In genomic region chr1:167820684-167821355, GRCh38 we compare ENCODE assay signal across 13 cellular contexts.
DNase-seq lines count a peak whose midpoint lies in the region; ATAC-seq and TF ChIP-seq lines count a peak whose summit lies in the region.
"Had no signal": no experiment of that assay in that cellular context is flagged by ENCODE, and none has a peak within 500 bp of the region (broad histone marks: within the 10 kb centered on the region; RNA-seq: fewer than 3 reads in every experiment).

No MANE protein-coding gene starts in this region.

- peak; percentile 56 for ATAC-seq in GM23338
- peak; percentile 27 for ATAC-seq in WTC11
- peak; percentile 62 for ATAC-seq in foreskin keratinocyte

- H3K4me1 Mint-ChIP-seq in GM23338 (peaks cover 24% of the 10 kb centered on the region), WTC11 (peaks cover 24% of the 10 kb centered on the region)
- peaks cover 11% of the 10 kb centered on the region for H3K4me1 Mint-ChIP-seq in activated CD4-positive, alpha-beta T cell treated with anti-CD3 and anti-CD28 coated beads, Interleukin-2, amount 10 ng/mL, durations not matched to agents 7 days and 5 days
- H3K4me1 Mint-ChIP-seq: brain had no signal

- H3K27me3 Mint-ChIP-seq in GM23338 (ENCODE audit: insufficient read depth, low read depth, poor library complexity) = peaks cover 6% of the 10 kb centered on the region
- H3K27me3 Mint-ChIP-seq in WTC11 (ENCODE audit: low read depth) = peaks cover 2% of the 10 kb centered on the region; the same call in 1 of the 2 replicates
- H3K27me3 Mint-ChIP-seq in activated CD4-positive, alpha-beta T cell treated with anti-CD3 and anti-CD28 coated beads, Interleukin-2, amount 10 ng/mL, durations not matched to agents 7 days and 5 days = peaks cover 6% of the 10 kb centered on the region
- H3K27me3 Mint-ChIP-seq: brain had no signal

- H3K27me3 ChIP-seq in GM23338 (ENCODE audit: insufficient read depth) = no peaks in the 10 kb centered on the region
- H3K27me3 ChIP-seq in foreskin keratinocyte = no peaks in the 10 kb centered on the region
- no peaks in the 10 kb centered on the region for H3K27me3 ChIP-seq in skeletal muscle tissue (ENCODE audit: control insufficient read depth in 3 of 3, insufficient read depth in 3 of 3, low read length in 3 of 3)

- H3K9me3 ChIP-seq in skeletal muscle tissue (ENCODE audit: control insufficient read depth in 3 of 3, low read length in 3 of 3) = no peaks in the 10 kb centered on the region

- peak overlapping the region in 2 of 3 donors; percentile 28 to 60 for H3K9ac ChIP-seq in skeletal muscle tissue (ENCODE audit: low read depth in 1 of 3, low read length in 3 of 3)

- no peaks in the 10 kb centered on the region for H3F3A ChIP-seq in GM23338 (replicated peaks; ENCODE audit: low read depth)

- H3K79me2 ChIP-seq in GM23338 (replicated peaks; ENCODE audit: insufficient read depth) = no peaks in the 10 kb centered on the region

- peak overlapping the region; percentile 38 for H3K4me3 ChIP-seq in GM23338
- peak overlapping the region in 1 of 3 donors; percentile 63 for H3K4me3 ChIP-seq in skeletal muscle tissue (ENCODE audit: low read length in 3 of 3)

- no peak for TF ChIP-seq CTCF in GM23338 (conservative IDR thresholded peaks at IDR 0.05; ENCODE audit: low read depth in 2 of 2)
- TF ChIP-seq CTCF in WTC11 (IDR thresholded peaks at IDR 0.05) = no peak
- no peak for TF ChIP-seq CTCF in foreskin keratinocyte (conservative IDR thresholded peaks at IDR 0.05)

- H3K9me2 ChIP-seq in GM23338 (ENCODE audit: insufficient read depth) = no peaks in the 10 kb centered on the region

- CTCF ChIA-PET in WTC11 (lab: Charles Lee) = interaction anchor here (0.6 to 1.8 kb wide), 3 partner anchors 18 to 415 kb away, joined by 3 to 10 read pairs (median 5); no protein-coding TSS in a partner anchor
- CTCF ChIA-PET in activated CD4-positive, alpha-beta T cell treated with anti-CD3 and anti-CD28 coated beads, Interleukin-2, amount 10 ng/mL, durations not matched to agents 7 days and 5 days (lab: Charles Lee) = interaction anchor here (1.4 kb wide), 1 partner anchor 9 kb away, joined by 3 read pairs; no protein-coding TSS in a partner anchor

- H3K27ac Mint-ChIP-seq in GM23338 (no peak overlapping the region), WTC11 (no peak overlapping the region)
- H3K27ac Mint-ChIP-seq in activated CD4-positive, alpha-beta T cell treated with anti-CD3 and anti-CD28 coated beads, Interleukin-2, amount 10 ng/mL, durations not matched to agents 7 days and 5 days = no peak overlapping the region
- H3K27ac Mint-ChIP-seq: activated T-cell treated with anti-CD3 and anti-CD28 coated beads, Interleukin-2, amount 50 U/mL, for 24 hours; naive B cell had no signal

- H4K20me1 ChIP-seq in GM23338 (replicated peaks; ENCODE audit: insufficient read depth) = no peaks in the 10 kb centered on the region

- 0 out of 2 replicates have a peak overlapping the region, but pooled peaks have one; percentile 5 for H2AFZ ChIP-seq in GM23338

- POLR2A ChIA-PET in WTC11 (lab: Charles Lee) = interaction anchor here (1.4 kb wide), 1 partner anchor 115 kb away, joined by 6 read pairs; no protein-coding TSS in a partner anchor
- POLR2A ChIA-PET in activated CD4-positive, alpha-beta T cell treated with anti-CD3 and anti-CD28 coated beads, Interleukin-2, amount 10 ng/mL, durations not matched to agents 7 days and 5 days (lab: Charles Lee) = no interaction called here

- no peak overlapping the region; the same call in 1 of the 2 replicates for H3K27ac ChIP-seq in GM23338 (ENCODE audit: low read depth)
- peak overlapping the region; percentile 32 for H3K27ac ChIP-seq in foreskin keratinocyte
- peak overlapping the region; percentile 79 for H3K27ac ChIP-seq in skeletal muscle tissue (ENCODE audit: low read depth, low read length)

- H3K4me1 ChIP-seq in GM23338 (ENCODE audit: insufficient read depth) (peaks cover 22% of the 10 kb centered on the region), foreskin keratinocyte (peaks cover 12% of the 10 kb centered on the region), skeletal muscle tissue (ENCODE audit: control insufficient read depth in 3 of 3, insufficient read depth in 3 of 3, low read length in 3 of 3) (peaks cover 0 to 4% (median 0%) of the 10 kb centered on the region in 3 donors)

- peaks cover 4% of the 10 kb centered on the region; the same call in 1 of the 3 replicates for H3K36me3 Mint-ChIP-seq in GM23338 (ENCODE audit: low read depth)
- H3K36me3 Mint-ChIP-seq in WTC11 = peaks cover 1% of the 10 kb centered on the region
- no peaks in the 10 kb centered on the region for H3K36me3 Mint-ChIP-seq in activated CD4-positive, alpha-beta T cell treated with anti-CD3 and anti-CD28 coated beads, Interleukin-2, amount 10 ng/mL, durations not matched to agents 7 days and 5 days (ENCODE audit: low read depth)
- H3K36me3 Mint-ChIP-seq: brain had no signal

- peak overlapping the region; percentile 61 for H3K4me2 ChIP-seq in GM23338

- H3K36me3 ChIP-seq in GM23338 (ENCODE audit: insufficient read depth) = no peaks in the 10 kb centered on the region
- no peaks in the 10 kb centered on the region for H3K36me3 ChIP-seq in skeletal muscle tissue (ENCODE audit: control insufficient read depth in 3 of 3, insufficient read depth in 3 of 3, low read length in 3 of 3)

- DNase-seq in GM23338 (ENCODE audit: low spot score) (peak; percentile 41), WTC11 (ENCODE audit: low spot score) (no peak), foreskin keratinocyte (peak; percentile 47 to 67), activated T-cell treated with anti-CD3 and anti-CD28 coated beads for 4 hours (no peak), SW480 (ENCODE audit: low spot score) (no peak)
- DNase-seq in stimulated activated CD4-positive, alpha-beta T cell treated with anti-CD3 and anti-CD28 coated beads, Interleukin-4, amount 100 ng/mL, for 1 hour = no peak
- DNase-seq in activated CD4-positive, alpha-beta T cell treated with anti-CD3 and anti-CD28 coated beads, Interleukin-2, amount 10 ng/mL, durations not matched to agents 7 days and 5 days = no peak
- DNase-seq: naive B cell, NCI-H345, SHP77 treated with DMSO at 0.1 percent for 48 hours had no signal

- H3K4me3 Mint-ChIP-seq in GM23338 (no peak overlapping the region), WTC11 (peak overlapping the region; percentile 31)
- no peak overlapping the region for H3K4me3 Mint-ChIP-seq in activated CD4-positive, alpha-beta T cell treated with anti-CD3 and anti-CD28 coated beads, Interleukin-2, amount 10 ng/mL, durations not matched to agents 7 days and 5 days

- H3K9me3 Mint-ChIP-seq in GM23338 (peaks cover 5% of the 10 kb centered on the region; the same call in 1 of the 3 replicates), WTC11 (peaks cover 2% of the 10 kb centered on the region)
- H3K9me3 Mint-ChIP-seq in activated CD4-positive, alpha-beta T cell treated with anti-CD3 and anti-CD28 coated beads, Interleukin-2, amount 10 ng/mL, durations not matched to agents 7 days and 5 days = peaks cover 2% of the 10 kb centered on the region

TF ChIP-seq in GM23338, 12 proteins besides CTCF, POLR2A, EP300 and RAD21 (continues in another document):
- no peak for TF ChIP-seq CREB1 (CRISPR knock-in tag; IDR thresholded peaks at IDR 0.05; ENCODE audit: low read depth)

TF ChIP-seq in WTC11, 78 proteins besides CTCF, POLR2A, EP300 and RAD21 (continues in another document):
- TF ChIP-seq TEAD1 (CRISPR knock-in tag; IDR thresholded peaks at IDR 0.05) (no peak), KAT7 (CRISPR knock-in tag; IDR thresholded peaks at IDR 0.05; ENCODE audit: borderline replicate concordance) (no peak), MYBL2 (CRISPR knock-in tag; IDR thresholded peaks at IDR 0.05) (no peak), SMAD4 (CRISPR knock-in tag; IDR thresholded peaks at IDR 0.05) (no peak), ZNF425 (CRISPR knock-in tag; conservative IDR thresholded peaks at IDR 0.05) (no peak), MXD4 (CRISPR knock-in tag; IDR thresholded peaks at IDR 0.05; ENCODE audit: borderline replicate concordance) (no peak), FOXJ3 (CRISPR knock-in tag; IDR thresholded peaks at IDR 0.05; ENCODE audit: borderline replicate concordance) (no peak), ZNF317 (CRISPR knock-in tag; IDR thresholded peaks at IDR 0.05; ENCODE audit: borderline replicate concordance, low read depth) (no peak), EMX1 (CRISPR knock-in tag; IDR thresholded peaks at IDR 0.05) (no peak), E2F4 (CRISPR knock-in tag; IDR thresholded peaks at IDR 0.05; ENCODE audit: borderline replicate concordance, low read depth) (no peak), JUN (CRISPR knock-in tag; IDR thresholded peaks at IDR 0.05) (no peak), ESRRA (CRISPR knock-in tag; IDR thresholded peaks at IDR 0.05; ENCODE audit: borderline replicate concordance) (no peak)
- TF ChIP-seq, protein P1, sequence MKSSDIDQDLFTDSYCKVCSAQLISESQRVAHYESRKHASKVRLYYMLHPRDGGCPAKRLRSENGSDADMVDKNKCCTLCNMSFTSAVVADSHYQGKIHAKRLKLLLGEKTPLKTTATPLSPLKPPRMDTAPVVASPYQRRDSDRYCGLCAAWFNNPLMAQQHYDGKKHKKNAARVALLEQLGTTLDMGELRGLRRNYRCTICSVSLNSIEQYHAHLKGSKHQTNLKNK (CRISPR knock-in tag; IDR thresholded peaks at IDR 0.05) = no peak

Comparison
In these comparisons a context has a peak if more than half of its experiments do, and no peak if none do; other contexts are left out.
1. DNase-seq: peak in GM23338 (single experiment) and foreskin keratinocyte (2 of 2); none in WTC11 (single experiment), stimulated activated CD4-positive, alpha-beta T cell treated with anti-CD3 and anti-CD28 coated beads, Interleukin-4, amount 100 ng/mL, for 1 hour (single experiment), activated T-cell treated with anti-CD3 and anti-CD28 coated beads for 4 hours (single experiment), SW480 (single experiment) and activated CD4-positive, alpha-beta T cell treated with anti-CD3 and anti-CD28 coated beads, Interleukin-2, amount 10 ng/mL, durations not matched to agents 7 days and 5 days (single experiment).
2. Peak in every context shown above with its lines, with median percentiles within 50 percentile points of each other: ATAC-seq.